ENCODE assay signal across 17 cellular contexts in the genomic region with DNA sequence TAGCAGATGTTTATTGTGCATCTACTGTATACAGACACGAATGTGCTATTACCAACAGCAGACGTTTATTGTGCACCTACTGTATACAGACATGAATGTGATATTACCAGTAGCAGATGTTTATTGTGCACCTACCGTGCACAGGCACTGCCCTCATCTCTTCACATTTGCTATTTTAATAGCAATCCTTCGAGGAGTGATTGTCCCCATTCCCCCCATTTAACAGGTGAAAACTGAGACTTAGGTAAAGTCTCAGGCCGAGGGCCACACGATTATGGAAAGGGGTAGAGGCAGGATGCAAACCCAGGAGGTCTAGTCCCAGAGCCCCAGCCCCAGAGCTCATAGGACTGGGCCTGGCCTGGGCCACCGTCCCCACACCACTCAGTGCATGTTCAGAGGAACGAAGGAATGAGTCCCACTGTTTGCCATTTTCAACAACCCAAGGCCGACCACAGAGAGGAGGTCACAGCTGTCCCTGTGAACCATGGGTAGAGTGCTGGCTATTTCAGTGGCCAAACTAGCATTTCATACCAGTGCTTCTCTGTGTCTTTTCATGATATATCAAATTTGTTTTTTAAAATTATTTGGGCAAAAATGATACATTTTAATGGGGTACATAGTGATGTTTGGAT.
A peak's percentile ranks its signal among the peaks of the same experiment; 100 is the strongest.
DNase-seq lines count a peak whose midpoint lies in the region; ATAC-seq, FAIRE-seq and TF ChIP-seq lines count a peak whose summit lies in the region.
"Had no signal": no experiment of that assay in that cellular context is flagged by ENCODE, and none has a peak within 500 bp of the region (broad histone marks: within the 10 kb centered on the region; RNA-seq: fewer than 3 reads in every experiment).

No MANE protein-coding gene starts in this region.

- intact Hi-C loops in Right ventricle myocardium superior (cut with DNase I): no loop called here
- intact Hi-C loops in left ventricle myocardium inferior (cut with micrococcal nuclease): no loop called here

- no peak overlapping the region for H3K27ac ChIP-seq in left ventricle myocardium inferior (replicated peaks)
- H3K27ac ChIP-seq: 22Rv1; A549; BLaER1 treated with 17β-estradiol and CSF1 and Interleukin-3, amounts not matched to agents 10 nM and 100 nM; C4-2B had no signal

- no peak overlapping the region for H3K4me3 ChIP-seq in left ventricle myocardium inferior
- H3K4me3 ChIP-seq: A549; BLaER1 treated with 17β-estradiol and CSF1 and Interleukin-3, amounts not matched to agents 10 nM and 100 nM had no signal

- no peaks in the 10 kb centered on the region for H3K36me3 ChIP-seq in left ventricle myocardium inferior

- no peaks in the 10 kb centered on the region for H3K9me3 ChIP-seq in left ventricle myocardium inferior (replicated peaks)
- H3K9me3 ChIP-seq: A549; BLaER1 treated with 17β-estradiol and CSF1 and Interleukin-3, amounts not matched to agents 10 nM and 100 nM; Caco-2 had no signal

- TF ChIP-seq CTCF in left ventricle myocardium inferior (IDR thresholded peaks at IDR 0.05; ENCODE audit: borderline replicate concordance): no peak

- DNase-seq in Right ventricle myocardium superior (peak; percentile 3), left ventricle myocardium inferior (no peak), myocyte (ENCODE audit: low read depth) (peak; percentile 58), GM19239 (ENCODE audit: insufficient read length, low spot score) (no peak)
- DNase-seq: AML-193; Caco-2; Calu3; CD4-positive, alpha-beta T cell; CD8-positive, alpha-beta T cell; DMS79 treated with DMSO at 0.1 percent for 48 hours; GF-D8 had no signal

- no peaks in the 10 kb centered on the region for H3K27me3 ChIP-seq in left ventricle myocardium inferior (ENCODE audit: low read depth)
- H3K27me3 ChIP-seq: BLaER1 treated with 17β-estradiol and CSF1 and Interleukin-3, amounts not matched to agents 10 nM and 100 nM had no signal

- no peak for FAIRE-seq in GM19239 (lab: Jason Lieb, UNC)
- FAIRE-seq: A549, D721Med had no signal

- ATAC-seq in Right ventricle myocardium superior (ENCODE audit: poor library complexity) (no peak), HG03432 (IDR thresholded peaks at IDR 0.05; ENCODE audit: unreplicated experiment) (no peak)
- ATAC-seq: CD8-positive, alpha-beta T cell had no signal

- H3K4me1 ChIP-seq in left ventricle myocardium inferior: no peaks in the 10 kb centered on the region
- H3K4me1 ChIP-seq: A549, Caco-2 had no signal

Comparison
In these comparisons a context has a peak if more than half of its experiments do, and no peak if none do; other contexts are left out.
1. DNase-seq: peak in Right ventricle myocardium superior (single experiment) and myocyte (single experiment); none in left ventricle myocardium inferior (single experiment) and GM19239 (single experiment).